Comparison of ENCODE assay signal across 2 cellular contexts in the genomic region with DNA sequence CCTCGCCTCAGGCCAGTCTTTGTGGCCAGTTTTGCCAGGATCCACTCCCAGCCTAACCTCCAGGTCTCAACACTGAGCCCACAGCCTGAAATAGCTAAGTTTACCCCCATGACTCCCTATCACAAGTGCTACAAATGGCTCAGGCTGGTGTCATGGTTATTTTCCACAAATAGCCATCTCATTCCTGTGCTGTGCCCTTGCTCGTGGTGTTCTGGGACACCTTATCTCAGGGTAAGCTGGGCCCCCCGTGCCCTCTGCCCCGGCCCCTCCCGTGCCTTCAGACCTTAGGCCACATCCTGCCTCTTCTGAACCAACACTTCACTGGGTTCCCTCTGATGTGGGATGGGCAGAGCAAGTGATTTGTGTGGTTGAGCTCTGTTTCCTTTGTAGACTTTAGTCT.
TF ChIP-seq lines count a peak whose summit lies in the region.

No MANE protein-coding gene starts in this region.

TF ChIP-seq in A549, 52 proteins besides CTCF, POLR2A, EP300 and RAD21 (continued from another document):
- TF ChIP-seq, protein P1, sequence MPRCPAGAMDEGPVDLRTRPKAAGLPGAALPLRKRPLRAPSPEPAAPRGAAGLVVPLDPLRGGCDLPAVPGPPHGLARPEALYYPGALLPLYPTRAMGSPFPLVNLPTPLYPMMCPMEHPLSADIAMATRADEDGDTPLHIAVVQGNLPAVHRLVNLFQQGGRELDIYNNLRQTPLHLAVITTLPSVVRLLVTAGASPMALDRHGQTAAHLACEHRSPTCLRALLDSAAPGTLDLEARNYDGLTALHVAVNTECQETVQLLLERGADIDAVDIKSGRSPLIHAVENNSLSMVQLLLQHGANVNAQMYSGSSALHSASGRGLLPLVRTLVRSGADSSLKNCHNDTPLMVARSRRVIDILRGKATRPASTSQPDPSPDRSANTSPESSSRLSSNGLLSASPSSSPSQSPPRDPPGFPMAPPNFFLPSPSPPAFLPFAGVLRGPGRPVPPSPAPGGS (IDR thresholded peaks at IDR 0.05) = no peak
- TF ChIP-seq KDM5A (IDR thresholded peaks at IDR 0.05) = no peak
- TF ChIP-seq JUNB (IDR thresholded peaks at IDR 0.05) = no peak
- TF ChIP-seq, protein P2, sequence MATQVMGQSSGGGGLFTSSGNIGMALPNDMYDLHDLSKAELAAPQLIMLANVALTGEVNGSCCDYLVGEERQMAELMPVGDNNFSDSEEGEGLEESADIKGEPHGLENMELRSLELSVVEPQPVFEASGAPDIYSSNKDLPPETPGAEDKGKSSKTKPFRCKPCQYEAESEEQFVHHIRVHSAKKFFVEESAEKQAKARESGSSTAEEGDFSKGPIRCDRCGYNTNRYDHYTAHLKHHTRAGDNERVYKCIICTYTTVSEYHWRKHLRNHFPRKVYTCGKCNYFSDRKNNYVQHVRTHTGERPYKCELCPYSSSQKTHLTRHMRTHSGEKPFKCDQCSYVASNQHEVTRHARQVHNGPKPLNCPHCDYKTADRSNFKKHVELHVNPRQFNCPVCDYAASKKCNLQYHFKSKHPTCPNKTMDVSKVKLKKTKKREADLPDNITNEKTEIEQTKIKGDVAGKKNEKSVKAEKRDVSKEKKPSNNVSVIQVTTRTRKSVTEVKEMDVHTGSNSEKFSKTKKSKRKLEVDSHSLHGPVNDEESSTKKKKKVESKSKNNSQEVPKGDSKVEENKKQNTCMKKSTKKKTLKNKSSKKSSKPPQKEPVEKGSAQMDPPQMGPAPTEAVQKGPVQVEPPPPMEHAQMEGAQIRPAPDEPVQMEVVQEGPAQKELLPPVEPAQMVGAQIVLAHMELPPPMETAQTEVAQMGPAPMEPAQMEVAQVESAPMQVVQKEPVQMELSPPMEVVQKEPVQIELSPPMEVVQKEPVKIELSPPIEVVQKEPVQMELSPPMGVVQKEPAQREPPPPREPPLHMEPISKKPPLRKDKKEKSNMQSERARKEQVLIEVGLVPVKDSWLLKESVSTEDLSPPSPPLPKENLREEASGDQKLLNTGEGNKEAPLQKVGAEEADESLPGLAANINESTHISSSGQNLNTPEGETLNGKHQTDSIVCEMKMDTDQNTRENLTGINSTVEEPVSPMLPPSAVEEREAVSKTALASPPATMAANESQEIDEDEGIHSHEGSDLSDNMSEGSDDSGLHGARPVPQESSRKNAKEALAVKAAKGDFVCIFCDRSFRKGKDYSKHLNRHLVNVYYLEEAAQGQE (IDR thresholded peaks at IDR 0.05) = no peak

TF ChIP-seq in GM23338, 12 proteins besides CTCF, POLR2A, EP300 and RAD21 (continued from another document):
- TF ChIP-seq, protein P3, sequence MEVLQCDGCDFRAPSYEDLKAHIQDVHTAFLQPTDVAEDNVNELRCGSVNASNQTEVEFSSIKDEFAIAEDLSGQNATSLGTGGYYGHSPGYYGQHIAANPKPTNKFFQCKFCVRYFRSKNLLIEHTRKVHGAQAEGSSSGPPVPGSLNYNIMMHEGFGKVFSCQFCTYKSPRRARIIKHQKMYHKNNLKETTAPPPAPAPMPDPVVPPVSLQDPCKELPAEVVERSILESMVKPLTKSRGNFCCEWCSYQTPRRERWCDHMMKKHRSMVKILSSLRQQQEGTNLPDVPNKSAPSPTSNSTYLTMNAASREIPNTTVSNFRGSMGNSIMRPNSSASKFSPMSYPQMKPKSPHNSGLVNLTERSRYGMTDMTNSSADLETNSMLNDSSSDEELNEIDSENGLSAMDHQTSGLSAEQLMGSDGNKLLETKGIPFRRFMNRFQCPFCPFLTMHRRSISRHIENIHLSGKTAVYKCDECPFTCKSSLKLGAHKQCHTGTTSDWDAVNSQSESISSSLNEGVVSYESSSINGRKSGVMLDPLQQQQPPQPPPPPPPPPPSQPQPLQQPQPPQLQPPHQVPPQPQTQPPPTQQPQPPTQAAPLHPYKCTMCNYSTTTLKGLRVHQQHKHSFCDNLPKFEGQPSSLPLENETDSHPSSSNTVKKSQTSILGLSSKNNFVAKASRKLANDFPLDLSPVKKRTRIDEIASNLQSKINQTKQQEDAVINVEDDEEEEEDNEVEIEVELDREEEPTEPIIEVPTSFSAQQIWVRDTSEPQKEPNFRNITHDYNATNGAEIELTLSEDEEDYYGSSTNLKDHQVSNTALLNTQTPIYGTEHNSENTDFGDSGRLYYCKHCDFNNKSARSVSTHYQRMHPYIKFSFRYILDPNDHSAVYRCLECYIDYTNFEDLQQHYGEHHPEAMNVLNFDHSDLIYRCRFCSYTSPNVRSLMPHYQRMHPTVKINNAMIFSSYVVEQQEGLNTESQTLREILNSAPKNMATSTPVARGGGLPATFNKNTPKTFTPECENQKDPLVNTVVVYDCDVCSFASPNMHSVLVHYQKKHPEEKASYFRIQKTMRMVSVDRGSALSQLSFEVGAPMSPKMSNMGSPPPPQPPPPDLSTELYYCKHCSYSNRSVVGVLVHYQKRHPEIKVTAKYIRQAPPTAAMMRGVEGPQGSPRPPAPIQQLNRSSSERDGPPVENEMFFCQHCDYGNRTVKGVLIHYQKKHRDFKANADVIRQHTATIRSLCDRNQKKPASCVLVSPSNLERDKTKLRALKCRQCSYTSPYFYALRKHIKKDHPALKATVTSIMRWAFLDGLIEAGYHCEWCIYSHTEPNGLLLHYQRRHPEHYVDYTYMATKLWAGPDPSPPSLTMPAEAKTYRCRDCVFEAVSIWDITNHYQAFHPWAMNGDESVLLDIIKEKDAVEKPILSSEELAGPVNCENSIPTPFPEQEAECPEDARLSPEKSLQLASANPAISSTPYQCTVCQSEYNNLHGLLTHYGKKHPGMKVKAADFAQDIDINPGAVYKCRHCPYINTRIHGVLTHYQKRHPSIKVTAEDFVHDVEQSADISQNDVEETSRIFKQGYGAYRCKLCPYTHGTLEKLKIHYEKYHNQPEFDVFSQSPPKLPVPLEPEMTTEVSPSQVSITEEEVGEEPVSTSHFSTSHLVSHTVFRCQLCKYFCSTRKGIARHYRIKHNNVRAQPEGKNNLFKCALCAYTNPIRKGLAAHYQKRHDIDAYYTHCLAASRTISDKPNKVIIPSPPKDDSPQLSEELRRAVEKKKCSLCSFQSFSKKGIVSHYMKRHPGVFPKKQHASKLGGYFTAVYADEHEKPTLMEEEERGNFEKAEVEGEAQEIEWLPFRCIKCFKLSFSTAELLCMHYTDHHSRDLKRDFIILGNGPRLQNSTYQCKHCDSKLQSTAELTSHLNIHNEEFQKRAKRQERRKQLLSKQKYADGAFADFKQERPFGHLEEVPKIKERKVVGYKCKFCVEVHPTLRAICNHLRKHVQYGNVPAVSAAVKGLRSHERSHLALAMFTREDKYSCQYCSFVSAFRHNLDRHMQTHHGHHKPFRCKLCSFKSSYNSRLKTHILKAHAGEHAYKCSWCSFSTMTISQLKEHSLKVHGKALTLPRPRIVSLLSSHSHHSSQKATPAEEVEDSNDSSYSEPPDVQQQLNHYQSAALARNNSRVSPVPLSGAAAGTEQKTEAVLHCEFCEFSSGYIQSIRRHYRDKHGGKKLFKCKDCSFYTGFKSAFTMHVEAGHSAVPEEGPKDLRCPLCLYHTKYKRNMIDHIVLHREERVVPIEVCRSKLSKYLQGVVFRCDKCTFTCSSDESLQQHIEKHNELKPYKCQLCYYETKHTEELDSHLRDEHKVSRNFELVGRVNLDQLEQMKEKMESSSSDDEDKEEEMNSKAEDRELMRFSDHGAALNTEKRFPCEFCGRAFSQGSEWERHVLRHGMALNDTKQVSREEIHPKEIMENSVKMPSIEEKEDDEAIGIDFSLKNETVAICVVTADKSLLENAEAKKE (CRISPR knock-in tag; IDR thresholded peaks at IDR 0.05) = no peak
- no peak for TF ChIP-seq JUNB (IDR thresholded peaks at IDR 0.05; ENCODE audit: unreplicated experiment)
- no peak for TF ChIP-seq NANOG (IDR thresholded peaks at IDR 0.05; ENCODE audit: borderline replicate concordance)
- TF ChIP-seq POLR2AphosphoS5 (IDR thresholded peaks at IDR 0.05; ENCODE audit: low read depth) = no peak
- TF ChIP-seq, protein P2 (IDR thresholded peaks at IDR 0.05; ENCODE audit: unreplicated experiment) = no peak
- TF ChIP-seq, protein P4, sequence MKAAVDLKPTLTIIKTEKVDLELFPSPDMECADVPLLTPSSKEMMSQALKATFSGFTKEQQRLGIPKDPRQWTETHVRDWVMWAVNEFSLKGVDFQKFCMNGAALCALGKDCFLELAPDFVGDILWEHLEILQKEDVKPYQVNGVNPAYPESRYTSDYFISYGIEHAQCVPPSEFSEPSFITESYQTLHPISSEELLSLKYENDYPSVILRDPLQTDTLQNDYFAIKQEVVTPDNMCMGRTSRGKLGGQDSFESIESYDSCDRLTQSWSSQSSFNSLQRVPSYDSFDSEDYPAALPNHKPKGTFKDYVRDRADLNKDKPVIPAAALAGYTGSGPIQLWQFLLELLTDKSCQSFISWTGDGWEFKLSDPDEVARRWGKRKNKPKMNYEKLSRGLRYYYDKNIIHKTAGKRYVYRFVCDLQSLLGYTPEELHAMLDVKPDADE (IDR thresholded peaks at IDR 0.05) = no peak
